8 cellular contexts compared by ENCODE assay signal in genomic region chr9:133163559-133164208, GRCh38. TPM values are rescaled to one million over a fixed set of nuclear protein-coding genes. Genes with fewer than 3 reads are reported as not detected.
A peak's percentile ranks its signal among the peaks of the same experiment; 100 is the strongest.
DNase-seq lines count a peak whose midpoint lies in the region; ATAC-seq and TF ChIP-seq lines count a peak whose summit lies in the region.

Gene GBGT1, minus strand, starts transcription at chr9:133163914. Its CDS starts 1,502 bp downstream, at chr9:133162412.

- CTCF ChIA-PET in Panc1 (lab: Charles Lee) (no interaction called here), RWPE1 (lab: Yijun Ruan, JAX) (interaction anchor here (0.6 to 1.4 kb wide), 2 partner anchors 14 to 17 kb away, joined by 3 read pairs; no protein-coding TSS in a partner anchor)

- intact Hi-C loops in Panc1 (cut with micrococcal nuclease; ENCODE audit: unreplicated experiment), result no loop called here

- H3K9me3 Mint-ChIP-seq in brain, result no peaks in the 10 kb centered on the region

- TF ChIP-seq CTCF in BE2C (IDR thresholded peaks at IDR 0.05; ENCODE audit: low read depth, low read length) (no peak), Panc1 (IDR thresholded peaks at IDR 0.05) (no peak), brain (conservative IDR thresholded peaks at IDR 0.05) (no peak), RWPE1 (conservative IDR thresholded peaks at IDR 0.05; ENCODE audit: low read depth) (no peak)

- peak within 1 kb of the TSS; percentile 58 for H3K4me3 ChIP-seq in BE2C (ENCODE audit: low read depth, low read length)
- peak within 1 kb of the TSS; percentile 36 to 41 for H3K4me3 ChIP-seq in Panc1 (ENCODE audit: low read depth in 2 of 2, low read length in 2 of 2)
- H3K4me3 ChIP-seq in skin epidermis, result peak within 1 kb of the TSS; percentile 44 to 66 (median 51)

- DNase-seq in BE2C (peak; percentile 84), Panc1 (ENCODE audit: low read depth, low spot score) (no peak), iPS-NIHi7 (ENCODE audit: extremely low spot score) (peak; percentile 92), RWPE1 (ENCODE audit: low spot score) (no peak)

- peak within 1 kb of the TSS; percentile 34; the same call in 1 of the 2 replicates for H3K27ac ChIP-seq in Panc1 (ENCODE audit: low read length)
- H3K27ac ChIP-seq in skin epidermis, result peak within 1 kb of the TSS; percentile 34 to 88 (median 73)
- no peak within 1 kb of the TSS for H3K27ac ChIP-seq in RWPE1

- ATAC-seq in Panc1 (peak; percentile 64), HG03280 (IDR thresholded peaks at IDR 0.05; ENCODE audit: unreplicated experiment) (no peak)

- H3K4me1 ChIP-seq in BE2C (no peaks in the 10 kb centered on the region), Panc1 (ENCODE audit: control insufficient read depth, insufficient read depth, low read length) (peaks cover 22% of the 10 kb centered on the region)

- H3K27me3 ChIP-seq in BE2C (no peaks in the 10 kb centered on the region), Panc1 (ENCODE audit: control insufficient read depth, insufficient read depth, low read length) (no peaks in the 10 kb centered on the region)

- no peaks in the 10 kb centered on the region for H3K9me3 ChIP-seq in BE2C
- H3K9me3 ChIP-seq in Panc1 (ENCODE audit: control insufficient read depth, insufficient read depth, low read depth, low read length), result no peaks in the 10 kb centered on the region

- TF ChIP-seq POLR2A in GM19193 (IDR thresholded peaks at IDR 0.05; ENCODE audit: extremely low read depth, insufficient read depth, insufficient read length), result peak; percentile 47

- no peaks in the 10 kb centered on the region for H3K36me3 Mint-ChIP-seq in brain

- POLR2A ChIA-PET in Panc1 (lab: Charles Lee), result no interaction called here
- POLR2A ChIA-PET in RWPE1 (lab: Yijun Ruan, JAX; ENCODE audit: low non-redundant PET), result no interaction called here

- in situ Hi-C loops in Panc1 (cut with HindIII; ENCODE audit: low pct_unique_long_range_greater_than_20kb, low sequenced_read_pairs), result no loop called here

- peak within 1 kb of the TSS; percentile 53 to 77 (median 72) for H3K4me3 Mint-ChIP-seq in brain

- H3K27me3 Mint-ChIP-seq in brain, result peaks cover 15% of the 10 kb centered on the region

- H3K36me3 ChIP-seq in BE2C (no peaks in the 10 kb centered on the region), Panc1 (ENCODE audit: control insufficient read depth, insufficient read depth, low read length) (no peaks in the 10 kb centered on the region)

- H3K27ac Mint-ChIP-seq in brain, result peak within 1 kb of the TSS in 1 of 5 experiments; percentile 60

- no TSS peak for BruUV-seq in Panc1 (replicated peaks; lab: Mats Ljungman, UMichigan)

- H3K4me1 Mint-ChIP-seq in brain, result peaks cover 4% of the 10 kb centered on the region

RNA-seq across cellular contexts. Expression of gene GBGT1, which starts in this region (rescaled TPM):
- 7.4 TPM for polyA plus RNA-seq in BE2C (2012; ENCODE audit: insufficient read depth, insufficient read length, low read depth)
- total RNA-seq in Panc1 (2021; ENCODE audit: unreplicated experiment), result 1.8 TPM
- 2.6 TPM for polyA plus RNA-seq in Panc1 (2012; ENCODE audit: insufficient read length)
- polyA plus RNA-seq in brain (ENCODE audit: insufficient read depth, low read depth, low replicate concordance), result 6.6 TPM

Comparison
In these comparisons a context has a peak if more than half of its experiments do, and no peak if none do; other contexts are left out.
1. DNase-seq: peak in BE2C (single experiment) and iPS-NIHi7 (single experiment); none in Panc1 (single experiment) and RWPE1 (single experiment).
2. Peak in every context shown above with its lines, with median percentiles within 50 percentile points of each other: H3K4me3 ChIP-seq.